In genomic region chr14:56334458-56334857, GRCh38 we compare ENCODE assay signal across 24 cellular contexts.
A peak's percentile ranks its signal among the peaks of the same experiment; 100 is the strongest.
DNase-seq lines count a peak whose midpoint lies in the region; ATAC-seq and TF ChIP-seq lines count a peak whose summit lies in the region.
"Had no signal": no experiment of that assay in that cellular context is flagged by ENCODE, and none has a peak within 500 bp of the region (broad histone marks: within the 10 kb centered on the region; RNA-seq: fewer than 3 reads in every experiment).

No MANE protein-coding gene starts in this region.

- no peaks in the 10 kb centered on the region for H3K9me2 ChIP-seq in SK-N-SH

- 20% methylated on average over 1 of the region's 1 CpG for WGBS in SK-N-SH (ENCODE audit: low lambda C conversion rate)

- no peak for ATAC-seq in SK-N-SH treated with all-trans-retinoic acid at 6 μM for 48 hours
- no peak for ATAC-seq in GM19328 (IDR thresholded peaks at IDR 0.05; ENCODE audit: unreplicated experiment)
- no peak for ATAC-seq in activated T-cell treated with anti-CD3 and anti-CD28 coated beads, Interleukin-2, amount 50 U/mL, for 4 hours
- ATAC-seq: T-cell had no signal

- no peaks in the 10 kb centered on the region for H3K27me3 ChIP-seq in SK-N-SH (ENCODE audit: insufficient read depth)

- DNase-seq in SK-N-SH (no peak), astrocyte of the hippocampus (ENCODE audit: low read depth, low spot score) (peak; percentile 28), fibroblast of pulmonary artery (ENCODE audit: low read depth) (peak; percentile 36), stromal cell of bone marrow (ENCODE audit: low read depth) (peak; percentile 16), NAMALWA (ENCODE audit: low spot score) (no peak)
- DNase-seq in activated T-cell treated with anti-CD3 and anti-CD28 coated beads, Interleukin-2, amount 50 U/mL, for 4 hours = no peak
- DNase-seq: activated CD4-positive, alpha-beta T cell treated with anti-CD3 and anti-CD28 coated beads, Interleukin-2, amount 10 ng/mL, durations not matched to agents 7 days and 5 days; activated CD8-positive, alpha-beta memory T cell treated with anti-CD3 and anti-CD28 coated beads, Interleukin-2, amount 50 U/mL, for 48 hours; activated gamma-delta T cell treated with Interleukin-2 at 50 U/mL for 16 hours; amniotic stem cell; cerebellar nuclear complex; foreskin melanocyte; kidney glomerular epithelial cell; natural killer cell; small intestine; stimulated activated CD4-positive, alpha-beta T cell treated with anti-CD3 and anti-CD28 coated beads, Interleukin-4, amount 100 ng/mL, for 24 hours; T-cell had no signal

- H3K9me3 Mint-ChIP-seq in activated T-cell treated with anti-CD3 and anti-CD28 coated beads, Interleukin-2, amount 50 U/mL, for 4 hours = no peaks in the 10 kb centered on the region
- H3K9me3 Mint-ChIP-seq: activated CD4-positive, alpha-beta T cell treated with anti-CD3 and anti-CD28 coated beads, Interleukin-2, amount 10 ng/mL, durations not matched to agents 7 days and 5 days; natural killer cell; T-cell had no signal

- no peaks in the 10 kb centered on the region for H3K36me3 Mint-ChIP-seq in activated T-cell treated with anti-CD3 and anti-CD28 coated beads, Interleukin-2, amount 50 U/mL, for 4 hours (ENCODE audit: insufficient read depth)
- H3K36me3 Mint-ChIP-seq: natural killer cell, T-cell had no signal

- H3K9ac ChIP-seq in SK-N-SH = no peak overlapping the region
- H3K9ac ChIP-seq: parathyroid adenoma had no signal

- no peaks in the 10 kb centered on the region for H3F3A ChIP-seq in SK-N-SH (replicated peaks; ENCODE audit: insufficient read depth)

- no peaks in the 10 kb centered on the region for H3K9me3 ChIP-seq in SK-N-SH
- H3K9me3 ChIP-seq: HAP-1 had no signal

- H3K4me2 ChIP-seq in SK-N-SH = no peak overlapping the region

- H3K4me3 ChIP-seq in SK-N-SH (ENCODE audit: low read depth in 2 of 2, low read length in 1 of 2) (no peak overlapping the region), fibroblast of pulmonary artery (replicated peaks; ENCODE audit: low read depth, low read length) (no peak overlapping the region)
- H3K4me3 ChIP-seq: HAP-1 had no signal

- no peak overlapping the region for H3K4me3 Mint-ChIP-seq in activated T-cell treated with anti-CD3 and anti-CD28 coated beads, Interleukin-2, amount 50 U/mL, for 4 hours
- H3K4me3 Mint-ChIP-seq: activated CD4-positive, alpha-beta T cell treated with anti-CD3 and anti-CD28 coated beads, Interleukin-2, amount 10 ng/mL, durations not matched to agents 7 days and 5 days; B cell; natural killer cell; T-cell had no signal

- peaks cover 2 to 5% of the 10 kb centered on the region in 2 experiments; a peak in 3 of 4 replicates for H3K4me1 ChIP-seq in SK-N-SH (ENCODE audit: control insufficient read depth in 1 of 2, insufficient read depth in 2 of 2, low read depth in 1 of 2, low read length in 1 of 2)
- H3K4me1 ChIP-seq: HAP-1 had no signal

- peak overlapping the region; percentile 1; the same call in 1 of the 2 replicates for H2AFZ ChIP-seq in SK-N-SH (ENCODE audit: low read depth)

- H3K79me2 ChIP-seq in SK-N-SH (ENCODE audit: insufficient read depth) = no peaks in the 10 kb centered on the region
- H3K79me2 ChIP-seq: parathyroid adenoma had no signal

- POLR2A ChIA-PET in SK-N-SH (lab: Yijun Ruan, JAX) = no interaction called here

- H3K36me3 ChIP-seq in SK-N-SH (replicated peaks in 1 of 2; ENCODE audit: control insufficient read depth in 1 of 2, insufficient read depth in 2 of 2, low read length in 1 of 2) = no peaks in the 10 kb centered on the region
- H3K36me3 ChIP-seq: HAP-1 had no signal

- no peak for TF ChIP-seq EP300 in SK-N-SH (IDR thresholded peaks at IDR 0.05; ENCODE audit: borderline replicate concordance in 1 of 2, low read depth in 1 of 2, low read length in 1 of 2)

- 0 out of 4 replicates have a peak overlapping the region, but pooled peaks of 1 of the 2 experiments have one; percentile 32 for H3K27ac ChIP-seq in SK-N-SH (ENCODE audit: low read depth in 2 of 2, low read length in 1 of 2)
- H3K27ac ChIP-seq: 22Rv1, parathyroid adenoma, RWPE1 had no signal

- H4K20me1 ChIP-seq in SK-N-SH (ENCODE audit: insufficient read depth) = no peaks in the 10 kb centered on the region

- H3K27me3 Mint-ChIP-seq in activated T-cell treated with anti-CD3 and anti-CD28 coated beads, Interleukin-2, amount 50 U/mL, for 4 hours (ENCODE audit: low read depth) = no peaks in the 10 kb centered on the region
- H3K27me3 Mint-ChIP-seq: activated CD4-positive, alpha-beta T cell treated with anti-CD3 and anti-CD28 coated beads, Interleukin-2, amount 10 ng/mL, durations not matched to agents 7 days and 5 days; B cell; T-cell had no signal

- H3K4me1 Mint-ChIP-seq in activated T-cell treated with anti-CD3 and anti-CD28 coated beads, Interleukin-2, amount 50 U/mL, for 4 hours (ENCODE audit: low read depth) = peaks cover 4% of the 10 kb centered on the region
- H3K4me1 Mint-ChIP-seq: B cell had no signal

- no peak for TF ChIP-seq CTCF in SK-N-SH (IDR thresholded peaks at IDR 0.05)
- no peak for TF ChIP-seq CTCF in fibroblast of pulmonary artery (IDR thresholded peaks at IDR 0.05; ENCODE audit: low read length, missing control alignments)

- CTCF ChIA-PET in SK-N-SH (lab: Yijun Ruan, JAX) = interaction anchor here (2.1 kb wide), 1 partner anchor 8 kb away, joined by 4 read pairs; no protein-coding TSS in a partner anchor

- no peak for TF ChIP-seq RAD21 in SK-N-SH (IDR thresholded peaks at IDR 0.05; ENCODE audit: low read length)

TF ChIP-seq in SK-N-SH, 30 proteins besides CTCF, POLR2A, EP300 and RAD21 (continues in another document):
- TF ChIP-seq RFX5 (IDR thresholded peaks at IDR 0.05; ENCODE audit: low read length) = no peak
- TF ChIP-seq ELF1 (IDR thresholded peaks at IDR 0.05) = no peak
- TF ChIP-seq USF2 (IDR thresholded peaks at IDR 0.05; ENCODE audit: borderline replicate concordance, low read depth, low read length) = no peak

TF ChIP-seq in SK-N-SH treated with all-trans-retinoic acid at 6 μM for 48 hours, 23 proteins besides CTCF, POLR2A, EP300 and RAD21 (continues in another document):
- TF ChIP-seq ZNF8 (CRISPR knock-in tag; IDR thresholded peaks at IDR 0.05) = no peak
- no peak for TF ChIP-seq CSRNP3 (CRISPR knock-in tag; IDR thresholded peaks at IDR 0.05)
- no peak for TF ChIP-seq RARB (CRISPR knock-in tag; IDR thresholded peaks at IDR 0.05)
- no peak for TF ChIP-seq ZNF565 (CRISPR knock-in tag; conservative IDR thresholded peaks at IDR 0.05; ENCODE audit: low read depth)
- no peak for TF ChIP-seq PATZ1 (CRISPR knock-in tag; IDR thresholded peaks at IDR 0.05; ENCODE audit: borderline replicate concordance)
- TF ChIP-seq GLIS3 (CRISPR knock-in tag; IDR thresholded peaks at IDR 0.05) = no peak
- TF ChIP-seq CSDC2 (CRISPR knock-in tag; IDR thresholded peaks at IDR 0.05) = no peak
- TF ChIP-seq TSHZ2 (CRISPR knock-in tag; IDR thresholded peaks at IDR 0.05) = no peak
- no peak for TF ChIP-seq PPARA (CRISPR knock-in tag; IDR thresholded peaks at IDR 0.05; ENCODE audit: borderline replicate concordance)
- no peak for TF ChIP-seq ZC3H10 (CRISPR knock-in tag; IDR thresholded peaks at IDR 0.05)

Comparison
In these comparisons a context has a peak if more than half of its experiments do, and no peak if none do; other contexts are left out.
1. DNase-seq: peak in astrocyte of the hippocampus (single experiment), fibroblast of pulmonary artery (single experiment) and stromal cell of bone marrow (single experiment); none in SK-N-SH (single experiment), activated T-cell treated with anti-CD3 and anti-CD28 coated beads, Interleukin-2, amount 50 U/mL, for 4 hours (single experiment) and NAMALWA (single experiment).